Comparison of ENCODE assay signal across 8 cellular contexts in genomic region chr2:109128048-109128465, GRCh38. TPM values are rescaled to one million over a fixed set of nuclear protein-coding genes. Genes with fewer than 3 reads are reported as not detected.
DNase-seq lines count a peak whose midpoint lies in the region; ATAC-seq, FAIRE-seq and TF ChIP-seq lines count a peak whose summit lies in the region.

No MANE protein-coding gene starts in this region.

- peaks cover 0 to 76% (median 25%) of the 10 kb centered on the region in 7 donors for H3K27me3 ChIP-seq in spleen (replicated peaks in 1 of 7)

- no peaks in the 10 kb centered on the region for H3K36me3 ChIP-seq in kidney (ENCODE audit: control insufficient read depth in 1 of 2, insufficient read depth in 2 of 2, low read length in 2 of 2)
- H3K36me3 ChIP-seq in spleen = no peaks in the 10 kb centered on the region

- intact Hi-C loops in kidney (cut with DNase I) = loop anchor here (5.0 kb wide), 1 partner anchor 384 kb away; no protein-coding TSS in a partner anchor
- intact Hi-C loops in spleen (cut with DNase I; ENCODE audit: low total_unique reads) = no loop called here

- peak overlapping the region in 1 of 2 donors; percentile 40 for H3K9ac ChIP-seq in kidney (ENCODE audit: low read length in 2 of 2)

- H3K27ac ChIP-seq in kidney (ENCODE audit: low read depth in 2 of 2, low read length in 2 of 2) (peak overlapping the region; percentile 28 to 87), spleen (peak overlapping the region in 6 of 8 donors; percentile 34 to 81 (median 60))

- WGBS in spleen, 5 donors = 0 to 1% (median 1%) methylated on average over 20 to 46 of the region's 46 CpGs

- TF ChIP-seq CTCF in HFF-Myc (IDR thresholded peaks at IDR 0.05; ENCODE audit: low read depth, low read length, missing control alignments) = peak; percentile 88
- TF ChIP-seq CTCF in kidney (IDR thresholded peaks at IDR 0.05; ENCODE audit: borderline replicate concordance, extremely low read depth, insufficient read depth) = peak; percentile 71
- TF ChIP-seq CTCF in spleen (IDR thresholded peaks at IDR 0.05 in 8 of 11, conservative IDR thresholded peaks at IDR 0.05 in 3 of 11) = peak; percentile 85 to 96 (median 92)

- peak; percentile 71 for DNase-seq in COR-L47 (lab: John Stamatoyannopoulos, UW)
- DNase-seq in HFF-Myc (ENCODE audit: extremely low read depth, low read depth) = peak; percentile 71
- peak; percentile 95 for DNase-seq in NCI-H2171 treated with DMSO at 0.1 percent for 48 hours (lab: John Stamatoyannopoulos, UW)
- peak; percentile 68 for DNase-seq in activated CD4-positive, CD25-positive, alpha-beta regulatory T cell treated with anti-CD3 and anti-CD28 coated beads, Interleukin-2, amount 50 U/mL, for 72 hours
- DNase-seq in cerebellum (ENCODE audit: low spot score) = peak; percentile 21
- DNase-seq in kidney = peak; percentile 92
- DNase-seq in spleen = peak; percentile 93

- FAIRE-seq in kidney (lab: Jason Lieb, UNC) = no peak

- peaks cover 0 to 2% of the 10 kb centered on the region in 2 donors for H3K4me1 ChIP-seq in kidney (ENCODE audit: control insufficient read depth in 1 of 2, insufficient read depth in 1 of 2, low read depth in 1 of 2, low read length in 2 of 2)
- H3K4me1 ChIP-seq in spleen = peaks cover 11 to 49% (median 33%) of the 10 kb centered on the region in 6 donors

- H3K9me3 ChIP-seq in kidney (ENCODE audit: control insufficient read depth in 1 of 2, low read length in 2 of 2) = no peaks in the 10 kb centered on the region
- H3K9me3 ChIP-seq in spleen = no peaks in the 10 kb centered on the region

- TF ChIP-seq POLR2A in spleen (IDR thresholded peaks at IDR 0.05) = no peak

- no peak for ATAC-seq in GM19035 (IDR thresholded peaks at IDR 0.05; ENCODE audit: unreplicated experiment)

- H3K4me3 ChIP-seq in HFF-Myc (replicated peaks; ENCODE audit: low read depth, low read length) (peak overlapping the region; percentile 68), kidney (ENCODE audit: low read length in 2 of 2) (peak overlapping the region; percentile 62 to 69), spleen (peak overlapping the region; percentile 59 to 88 (median 76))

RNA-seq across cellular contexts. Expression of gene SH3RF3, which starts 0.9 kb away (rescaled TPM):
- total RNA-seq in cerebellum (3.5 TPM), kidney (10.7 TPM), spleen (1 to 10 TPM; 3.1 to 7.6 (median 5.3) TPM)
- polyA plus RNA-seq in kidney (ENCODE audit: insufficient read depth, low read depth, low replicate concordance) (1.7 TPM), spleen (1 to 10 TPM; 1.3 to 2.5 (median 1.5) TPM)

Comparison
In these comparisons a context has a peak if more than half of its experiments do, and no peak if none do; other contexts are left out.
1. DNase-seq: peak in every context shown above with its lines; median percentile 95 in NCI-H2171 treated with DMSO at 0.1 percent for 48 hours; 93 in spleen; 92 in kidney; 71 in COR-L47; 71 in HFF-Myc; 68 in activated CD4-positive, CD25-positive, alpha-beta regulatory T cell treated with anti-CD3 and anti-CD28 coated beads, Interleukin-2, amount 50 U/mL, for 72 hours; 21 in cerebellum.